Comparison of ENCODE assay signal across 19 cellular contexts in genomic region chr6:169583867-169584541, GRCh38.
A peak's percentile ranks its signal among the peaks of the same experiment; 100 is the strongest.
DNase-seq lines count a peak whose midpoint lies in the region; ATAC-seq lines count a peak whose summit lies in the region.
"Had no signal": no experiment of that assay in that cellular context is flagged by ENCODE, and none has a peak within 500 bp of the region (broad histone marks: within the 10 kb centered on the region; RNA-seq: fewer than 3 reads in every experiment).

No MANE protein-coding gene starts in this region.

- no peak overlapping the region for H3K4me3 ChIP-seq in BLaER1
- H3K4me3 ChIP-seq: gastroesophageal sphincter, pancreas, tibial nerve had no signal

- H3K9ac ChIP-seq in BLaER1 = no peak overlapping the region

- DNase-seq in central memory CD4-positive, alpha-beta T cell = peak; percentile 15
- no peak for DNase-seq in NCI-H1694 (lab: John Stamatoyannopoulos, UW)
- DNase-seq in Right ventricle myocardium superior = no peak
- DNase-seq in NCI-H69 (lab: John Stamatoyannopoulos, UW) = no peak
- DNase-seq: activated CD4-positive, alpha-beta memory T cell treated with anti-CD3 and anti-CD28 coated beads, Interleukin-2, amount 10 ng/mL, durations not matched to agents 7 days and 5 days; activated gamma-delta T cell treated with Interleukin-2 at 50 U/mL for 16 hours; DMS 273 treated with DMSO at 0.1 percent for 48 hours; Karpas-422; mesendoderm; NCI-H187 treated with DMSO at 0.1 percent for 48 hours; NCI-H526 treated with DMSO at 0.1 percent for 48 hours; pancreas; stimulated activated CD4-positive, alpha-beta T cell treated with anti-CD3 and anti-CD28 coated beads, Interleukin-12 subunit alpha, Interleukin-12 subunit beta, amount 100 ng/mL, for 4 hours had no signal

- peak overlapping the region; percentile 66 for H3K4me2 ChIP-seq in BLaER1

- H3K27ac ChIP-seq in BLaER1 = no peak overlapping the region
- H3K27ac ChIP-seq: gastroesophageal sphincter, pancreas, tibial nerve had no signal

- no peaks in the 10 kb centered on the region for H3K27me3 ChIP-seq in BLaER1
- H3K27me3 ChIP-seq: gastroesophageal sphincter, pancreas, tibial nerve had no signal

- H3K9me3 ChIP-seq in BLaER1 = peaks cover 19% of the 10 kb centered on the region
- H3K9me3 ChIP-seq: gastroesophageal sphincter, pancreas had no signal

- H3K36me3 ChIP-seq in BLaER1 = peaks cover 8% of the 10 kb centered on the region; the same call in 1 of the 2 replicates
- H3K36me3 ChIP-seq: pancreas had no signal

- ATAC-seq in GM18907 (IDR thresholded peaks at IDR 0.05; ENCODE audit: unreplicated experiment) = peak; percentile 72
- ATAC-seq in HG03457 (IDR thresholded peaks at IDR 0.05; ENCODE audit: unreplicated experiment) = peak; percentile 52
- ATAC-seq in HG03097 (IDR thresholded peaks at IDR 0.05; ENCODE audit: low FRiP score, unreplicated experiment) = no peak
- ATAC-seq in Right ventricle myocardium superior (ENCODE audit: poor library complexity) = no peak
- ATAC-seq: gastroesophageal sphincter, pancreas had no signal

- no peaks in the 10 kb centered on the region for H4K20me1 ChIP-seq in BLaER1

- H3K4me1 ChIP-seq in BLaER1 = peaks cover 15% of the 10 kb centered on the region
- H3K4me1 ChIP-seq: pancreas had no signal

- intact Hi-C loops in Right ventricle myocardium superior (cut with DNase I) = no loop called here

Comparison
In these comparisons a context has a peak if more than half of its experiments do, and no peak if none do; other contexts are left out.
1. ATAC-seq: peak in GM18907 (single experiment) and HG03457 (single experiment); none in HG03097 (single experiment) and Right ventricle myocardium superior (single experiment).